1 cellular context compared by ENCODE assay signal in the genomic region with DNA sequence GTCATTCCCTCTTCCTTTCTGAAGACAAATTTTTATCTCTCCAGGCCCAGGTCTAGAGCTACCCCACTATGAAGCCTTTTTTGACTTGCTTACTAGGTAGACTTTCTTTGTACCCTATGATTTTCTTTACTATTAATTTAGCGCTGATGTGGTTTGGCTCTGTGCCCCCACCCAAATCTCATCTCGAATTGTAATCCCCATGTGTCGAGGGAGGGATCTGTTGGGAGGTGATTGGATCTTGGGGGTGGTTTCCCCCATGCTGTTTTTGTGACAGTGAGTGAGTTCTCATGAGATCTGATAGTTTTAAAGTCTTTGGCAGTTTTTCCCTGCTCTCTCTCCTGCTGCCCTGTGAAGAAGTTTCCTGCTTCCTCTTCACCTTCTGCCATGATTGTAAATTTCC.
TF ChIP-seq lines count a peak whose summit lies in the region.

No MANE protein-coding gene starts in this region.

TF ChIP-seq in GM23338, 12 proteins besides CTCF, POLR2A, EP300 and RAD21 (continued from another document):
- TF ChIP-seq ZNF462 (CRISPR knock-in tag; IDR thresholded peaks at IDR 0.05) (no peak), ZNF114 (CRISPR knock-in tag; IDR thresholded peaks at IDR 0.05) (no peak), EZH2phosphoT487 (IDR thresholded peaks at IDR 0.05; ENCODE audit: unreplicated experiment) (no peak), POLR2AphosphoS5 (IDR thresholded peaks at IDR 0.05; ENCODE audit: low read depth) (no peak), NANOG (IDR thresholded peaks at IDR 0.05; ENCODE audit: borderline replicate concordance) (no peak), CREB1 (CRISPR knock-in tag; IDR thresholded peaks at IDR 0.05; ENCODE audit: low read depth) (no peak), STAT1 (IDR thresholded peaks at IDR 0.05; ENCODE audit: unreplicated experiment) (no peak)
TF ChIP-seq in GM23338: peak in this region for 0.
